In the genomic region with DNA sequence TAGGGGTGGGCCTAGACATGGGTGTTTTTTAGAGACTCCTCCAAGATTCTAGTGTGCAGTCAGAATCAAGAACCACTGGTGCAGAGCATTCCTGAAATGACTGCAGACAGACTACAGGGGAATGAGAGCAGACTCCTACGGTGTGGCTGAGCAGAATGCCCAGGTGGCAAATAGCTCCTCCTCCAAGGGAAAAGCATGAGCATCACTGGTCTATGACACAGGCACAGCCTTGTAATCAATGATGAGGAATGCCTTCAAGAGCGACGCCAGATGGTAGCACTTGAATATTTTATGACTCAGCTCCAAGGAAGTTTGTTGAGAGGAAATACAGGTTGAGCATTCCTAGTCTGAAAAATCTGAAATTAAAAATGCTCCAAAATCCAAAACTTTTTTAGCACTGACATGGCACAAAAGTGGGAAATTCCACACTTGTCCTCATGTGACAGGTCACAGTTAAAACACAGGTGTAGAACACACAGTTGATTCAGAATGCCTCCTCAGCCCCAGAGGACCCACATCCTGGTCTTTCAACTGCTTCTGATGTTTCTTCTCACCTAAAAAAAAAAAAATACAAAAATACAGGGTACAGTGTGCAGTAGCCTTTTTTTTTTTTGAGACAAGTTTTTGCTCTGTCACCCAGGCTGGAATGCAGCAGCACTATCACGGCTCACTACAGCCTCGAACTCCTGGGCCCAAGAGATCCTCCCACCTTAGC, we compare ENCODE assay signal across 9 cellular contexts. TPM values are rescaled to one million over a fixed set of nuclear protein-coding genes. Genes with fewer than 3 reads are reported as not detected.
DNase-seq lines count a peak whose midpoint lies in the region; ATAC-seq, FAIRE-seq and TF ChIP-seq lines count a peak whose summit lies in the region.
"Had no signal": no experiment of that assay in that cellular context is flagged by ENCODE, and none has a peak within 500 bp of the region (broad histone marks: within the 10 kb centered on the region; RNA-seq: fewer than 3 reads in every experiment).

No MANE protein-coding gene starts in this region.

- FAIRE-seq in urothelium cell line (lab: Jason Lieb, UNC): peak; percentile 37
- FAIRE-seq: H1 had no signal

- TF ChIP-seq POLR2A in lower leg skin (IDR thresholded peaks at IDR 0.05): no peak

- WGBS in lower leg skin, 2 donors: 54 to 63% methylated on average over 5 of the region's 5 CpGs

- H3K4me3 ChIP-seq in AG09309 (ENCODE audit: control insufficient read depth, low read depth, low read length): no peak overlapping the region
- no peak overlapping the region for H3K4me3 ChIP-seq in lower leg skin (ENCODE audit: low read depth, poor library complexity, severe bottlenecking)

- peak; percentile 60 for DNase-seq in AG09309 (ENCODE audit: low read depth)
- DNase-seq in NCI-H510A treated with DMSO at 0.1 percent for 48 hours (lab: John Stamatoyannopoulos, UW): peak; percentile 78
- DNase-seq in fibroblast of the conjunctiva (ENCODE audit: low read depth): peak; percentile 29
- peak; percentile 82 for DNase-seq in urothelium cell line (ENCODE audit: low spot score)
- no peak for DNase-seq in lower leg skin (ENCODE audit: low spot score in 2 of 2)
- no peak for DNase-seq in D341Med (ENCODE audit: low spot score)

- TF ChIP-seq CTCF in AG09309 (IDR thresholded peaks at IDR 0.05; ENCODE audit: control insufficient read depth, insufficient read depth, low read depth, low read length, missing control alignments): no peak
- TF ChIP-seq CTCF in lower leg skin (IDR thresholded peaks at IDR 0.05): no peak

- intact Hi-C loops in lower leg skin (cut with DNase I; ENCODE audit: low total_unique reads): no loop called here

- peak; percentile 63 for ATAC-seq in GM19438 (IDR thresholded peaks at IDR 0.05; ENCODE audit: low read depth, unreplicated experiment)
- ATAC-seq in GM21381 (IDR thresholded peaks at IDR 0.05; ENCODE audit: unreplicated experiment): no peak

RNA-seq across cellular contexts. Expression of gene FAM8A1, which starts 10.5 kb away (rescaled TPM):
- total RNA-seq in lower leg skin: 10 to 100 TPM; 32.9 to 42.0 (median 34.6) TPM

Comparison
In these comparisons a context has a peak if more than half of its experiments do, and no peak if none do; other contexts are left out.
1. DNase-seq: peak in AG09309 (single experiment), NCI-H510A treated with DMSO at 0.1 percent for 48 hours (single experiment), fibroblast of the conjunctiva (single experiment) and urothelium cell line (single experiment); none in lower leg skin (0 of 2) and D341Med (single experiment).